3 cellular contexts compared by ENCODE assay signal in genomic region chr13:32495841-32496240, GRCh38.
"Had no signal": no experiment of that assay in that cellular context is flagged by ENCODE, and none has a peak within 500 bp of the region (broad histone marks: within the 10 kb centered on the region; RNA-seq: fewer than 3 reads in every experiment).

No MANE protein-coding gene starts in this region.

- H3K4me3 ChIP-seq: GM12878 had no signal

- DNase-seq: GDM1, GF-D8 had no signal
